Comparison of ENCODE assay signal across 13 cellular contexts in genomic region chr4:75533926-75534325, GRCh38. TPM values are rescaled to one million over a fixed set of nuclear protein-coding genes. Genes with fewer than 3 reads are reported as not detected.
"Had no signal": no experiment of that assay in that cellular context is flagged by ENCODE, and none has a peak within 500 bp of the region (broad histone marks: within the 10 kb centered on the region; RNA-seq: fewer than 3 reads in every experiment).

No MANE protein-coding gene starts in this region.

RNA-seq across cellular contexts. Expression of gene ODAPH, which starts 21.9 kb away (rescaled TPM):
- total RNA-seq: stomach, subcutaneous adipose tissue, temporal lobe, testis, thoracic aorta, tibial nerve, transverse colon, upper lobe of left lung, upper lobe of right lung, ureter, urinary bladder, uterus, vagina had no signal
- polyA plus RNA-seq: urinary bladder had no signal
